39 cellular contexts compared by ENCODE assay signal in the genomic region with DNA sequence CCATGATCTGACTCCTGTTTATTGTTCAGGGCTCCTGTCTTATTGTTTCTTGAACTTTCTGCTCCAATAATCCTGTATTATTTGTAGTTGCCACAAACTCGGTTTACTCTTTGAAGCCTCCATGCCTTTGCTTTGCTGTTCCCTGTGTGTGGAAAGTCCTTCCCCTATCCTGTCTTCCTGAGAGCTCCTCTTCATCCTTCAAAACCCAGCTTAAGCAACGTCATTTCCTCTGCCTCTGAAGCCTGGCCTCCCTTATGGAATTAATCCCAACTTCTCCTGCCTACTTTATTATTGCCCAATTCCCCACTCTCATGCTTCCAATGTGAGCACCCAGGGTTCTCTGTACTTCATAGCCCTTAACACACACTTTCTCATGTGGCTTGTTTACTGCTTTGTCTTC.
"Had no signal": no experiment of that assay in that cellular context is flagged by ENCODE, and none has a peak within 500 bp of the region (broad histone marks: within the 10 kb centered on the region; RNA-seq: fewer than 3 reads in every experiment).

No MANE protein-coding gene starts in this region.

- ATAC-seq: activated CD4-positive, CD25-positive, alpha-beta regulatory T cell treated with anti-CD3 and anti-CD28 coated beads, Interleukin-2, amount 50 U/mL, for 24 hours; activated CD8-positive, alpha-beta T cell treated with anti-CD3 and anti-CD28 coated beads for 36 hours; activated naive CD4-positive, alpha-beta T cell treated with anti-CD3 and anti-CD28 coated beads, Interleukin-2, amount 50 U/mL, for 72 hours; activated T-cell treated with anti-CD3 and anti-CD28 coated beads, Interleukin-2, amount 50 U/mL, for 4 hours; activated T-cell treated with anti-CD3 and anti-CD28 coated beads, Interleukin-2, amount 50 U/mL, for 72 hours; activated T-helper 17 cell treated with anti-CD3 and anti-CD28 coated beads, Interleukin-2, amount 50 U/mL, for 72 hours; body of pancreas had no signal

- FAIRE-seq: astrocyte, colon, TTC549 had no signal

- H3K4me3 ChIP-seq: adrenal gland, body of pancreas, breast epithelium had no signal

- H3K27me3 Mint-ChIP-seq: activated CD4-positive, alpha-beta memory T cell treated with anti-CD3 and anti-CD28 coated beads for 36 hours; activated CD4-positive, alpha-beta T cell treated with anti-CD3 and anti-CD28 coated beads, Interleukin-2, amount 10 ng/mL, durations not matched to agents 24 days and 14 days; activated CD8-positive, alpha-beta T cell treated with anti-CD3 and anti-CD28 coated beads for 36 hours; activated T-helper 17 cell treated with anti-CD3 and anti-CD28 coated beads, Interleukin-2, amount 50 U/mL, for 72 hours had no signal

- H3K36me3 ChIP-seq: adrenal gland, brain microvascular endothelial cell, breast epithelium, WERI-Rb-1 had no signal

- H3K36me3 Mint-ChIP-seq: activated CD4-positive, alpha-beta memory T cell treated with anti-CD3 and anti-CD28 coated beads for 36 hours; activated naive CD8-positive, alpha-beta T cell treated with anti-CD3 and anti-CD28 coated beads for 36 hours had no signal

- H3K27me3 ChIP-seq: adrenal gland, body of pancreas, brain microvascular endothelial cell, breast epithelium had no signal

- H3K4me3 Mint-ChIP-seq: activated CD4-positive, alpha-beta memory T cell treated with anti-CD3 and anti-CD28 coated beads for 36 hours; activated CD4-positive, alpha-beta T cell treated with anti-CD3 and anti-CD28 coated beads, Interleukin-2, amount 10 ng/mL, durations not matched to agents 24 days and 14 days; activated CD8-positive, alpha-beta T cell treated with anti-CD3 and anti-CD28 coated beads for 36 hours; activated naive CD4-positive, alpha-beta T cell treated with anti-CD3 and anti-CD28 coated beads for 36 hours; activated naive CD8-positive, alpha-beta T cell treated with anti-CD3 and anti-CD28 coated beads for 36 hours; activated T-cell treated with anti-CD3 and anti-CD28 coated beads, Interleukin-2, amount 50 U/mL, for 4 hours; activated T-cell treated with anti-CD3 and anti-CD28 coated beads, Interleukin-2, amount 50 U/mL, for 72 hours; activated T-helper 1 cell treated with anti-CD3 and anti-CD28 coated beads, Interleukin-12 subunit alpha, Interleukin-12 subunit beta, Interleukin-2, Interleukin-4 antibody, amounts not matched to agents 30 ng/mL and 10 ng/mL and 1 ng/mL, durations not matched to agents 14 hours and 24 hours and 36 hours; activated T-helper 17 cell treated with anti-CD3 and anti-CD28 coated beads, Interleukin-2, amount 50 U/mL, for 72 hours; T-helper 1 cell treated with Interleukin-12 subunit alpha and Interleukin-12 subunit beta and Interleukin-4 antibody, amounts not matched to agents 30 μg/mL and 1 μg/mL, for 36 hours; T-helper 2 cell treated with Interferon-gamma antibody and Interleukin-4, amounts not matched to agents 5 μg/mL and 100 μg/mL, for 36 hours; WTC11 had no signal

- H3K27ac Mint-ChIP-seq: activated CD4-positive, alpha-beta memory T cell treated with anti-CD3 and anti-CD28 coated beads for 36 hours; activated CD4-positive, alpha-beta T cell treated with anti-CD3 and anti-CD28 coated beads, Interleukin-2, amount 10 ng/mL, durations not matched to agents 24 days and 14 days; activated CD8-positive, alpha-beta T cell treated with anti-CD3 and anti-CD28 coated beads for 36 hours; activated naive CD4-positive, alpha-beta T cell treated with anti-CD3 and anti-CD28 coated beads for 36 hours; activated naive CD4-positive, alpha-beta T cell treated with anti-CD3 and anti-CD28 coated beads, Interleukin-2, amount 50 U/mL, for 72 hours; activated naive CD8-positive, alpha-beta T cell treated with anti-CD3 and anti-CD28 coated beads for 36 hours; activated T-cell treated with anti-CD3 and anti-CD28 coated beads, Interleukin-2, amount 50 U/mL, for 72 hours; activated T-helper 1 cell treated with anti-CD3 and anti-CD28 coated beads, Interleukin-12 subunit alpha, Interleukin-12 subunit beta, Interleukin-2, Interleukin-4 antibody, amounts not matched to agents 30 ng/mL and 10 ng/mL and 1 ng/mL, durations not matched to agents 14 hours and 24 hours and 36 hours; activated T-helper 17 cell treated with anti-CD3 and anti-CD28 coated beads, Interleukin-2, amount 50 U/mL, for 72 hours; T-helper 1 cell treated with Interleukin-12 subunit alpha and Interleukin-12 subunit beta and Interleukin-4 antibody, amounts not matched to agents 30 μg/mL and 1 μg/mL, for 36 hours; T-helper 2 cell treated with Interferon-gamma antibody and Interleukin-4, amounts not matched to agents 5 μg/mL and 100 μg/mL, for 36 hours; WTC11 had no signal

- H3K27ac ChIP-seq: adrenal gland, body of pancreas, brain microvascular endothelial cell, breast epithelium, WERI-Rb-1 had no signal

- DNase-seq: activated CD4-positive, alpha-beta memory T cell treated with anti-CD3 and anti-CD28 coated beads for 36 hours; activated CD4-positive, alpha-beta T cell treated with anti-CD3 and anti-CD28 coated beads for 1 hour; activated CD4-positive, alpha-beta T cell treated with anti-CD3 and anti-CD28 coated beads for 4 hours; activated CD4-positive, alpha-beta T cell treated with anti-CD3 and anti-CD28 coated beads, Interleukin-2, amount 10 ng/mL, durations not matched to agents 24 days and 14 days; activated CD4-positive, alpha-beta T cell treated with anti-CD3 and anti-CD28 coated beads, Interleukin-2, amount 50 U/mL, for 1 hour; activated CD4-positive, alpha-beta T cell treated with anti-CD3 and anti-CD28 coated beads, Interleukin-2, amount 50 U/mL, for 4 hours; activated CD4-positive, CD25-positive, alpha-beta regulatory T cell; activated CD8-positive, alpha-beta memory T cell treated with anti-CD3 and anti-CD28 coated beads, Interleukin-2, amount 50 U/mL, for 4 hours; activated CD8-positive, alpha-beta T cell treated with anti-CD3 and anti-CD28 coated beads for 36 hours; activated effector memory CD4-positive, alpha-beta T cell treated with anti-CD3 and anti-CD28 coated beads, Interleukin-2, amount 50 U/mL, for 16 hours; activated gamma-delta T cell treated with Interleukin-2 at 50 U/mL for 16 hours; activated naive CD4-positive, alpha-beta T cell; activated naive CD4-positive, alpha-beta T cell treated with anti-CD3 and anti-CD28 coated beads for 36 hours; activated naive CD4-positive, alpha-beta T cell treated with anti-CD3 and anti-CD28 coated beads, Interleukin-2, amount 50 U/mL, for 16 hours; activated naive CD8-positive, alpha-beta T cell treated with anti-CD3 and anti-CD28 coated beads for 36 hours; activated T-cell treated with anti-CD3 and anti-CD28 coated beads for 4 hours; activated T-cell treated with anti-CD3 and anti-CD28 coated beads, Interleukin-2, amount 50 U/mL, for 1 hour; activated T-cell treated with anti-CD3 and anti-CD28 coated beads, Interleukin-2, amount 50 U/mL, for 4 hours; activated T-cell treated with anti-CD3 and anti-CD28 coated beads, Interleukin-2, amount 50 U/mL, for 72 hours; adrenal gland; amniotic stem cell; aorta; body of pancreas; brain microvascular endothelial cell; central memory CD4-positive, alpha-beta T cell; T-helper 2 cell; T-helper 9 cell; WERI-Rb-1 had no signal

- H3K4me1 Mint-ChIP-seq: activated CD4-positive, alpha-beta T cell treated with anti-CD3 and anti-CD28 coated beads, Interleukin-2, amount 10 ng/mL, durations not matched to agents 24 days and 14 days; activated naive CD8-positive, alpha-beta T cell treated with anti-CD3 and anti-CD28 coated beads for 36 hours; activated T-helper 17 cell treated with anti-CD3 and anti-CD28 coated beads, Interleukin-2, amount 50 U/mL, for 72 hours had no signal

- H3K9me3 ChIP-seq: adrenal gland had no signal

- H3K4me1 ChIP-seq: body of pancreas, breast epithelium had no signal
